In the genomic region with DNA sequence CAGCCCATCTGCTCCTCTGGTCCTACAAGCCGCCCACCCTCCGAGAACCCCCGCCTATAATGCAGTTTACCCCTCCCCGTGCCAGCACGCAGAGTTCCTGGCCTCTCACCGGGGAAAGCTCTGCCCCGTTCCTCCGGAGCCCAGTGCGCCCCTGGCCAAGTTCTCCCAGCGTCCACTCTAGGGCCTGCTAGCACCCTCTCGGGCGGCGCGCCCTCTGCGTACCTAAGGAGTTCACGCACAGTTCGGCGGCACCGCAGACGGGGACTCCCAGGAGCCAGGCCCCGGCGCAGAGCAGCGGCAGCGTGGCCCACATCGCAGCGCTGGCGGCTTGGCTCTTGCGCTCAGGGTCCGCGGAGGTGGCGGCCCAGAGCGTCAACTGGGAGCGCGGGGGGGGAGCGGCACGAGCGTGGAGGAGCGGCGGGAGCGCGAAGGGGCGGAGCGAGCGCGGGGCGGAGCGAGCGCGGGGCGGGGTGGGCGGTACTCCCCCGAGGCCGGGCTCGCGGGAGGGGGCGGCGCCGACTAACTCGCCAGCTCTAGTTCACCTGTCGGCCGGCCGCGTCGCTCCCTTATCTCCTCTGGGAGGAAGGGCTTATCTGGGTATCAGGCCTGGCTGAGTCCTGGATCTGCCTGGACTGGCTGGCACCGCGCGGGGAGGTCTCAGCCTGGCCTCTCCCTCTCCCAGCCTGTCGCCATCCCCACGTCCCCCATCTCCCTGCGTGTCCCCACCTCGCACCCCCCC, we compare ENCODE assay signal across 1 cellular context.
TF ChIP-seq lines count a peak whose summit lies in the region.

A gene with protein sequence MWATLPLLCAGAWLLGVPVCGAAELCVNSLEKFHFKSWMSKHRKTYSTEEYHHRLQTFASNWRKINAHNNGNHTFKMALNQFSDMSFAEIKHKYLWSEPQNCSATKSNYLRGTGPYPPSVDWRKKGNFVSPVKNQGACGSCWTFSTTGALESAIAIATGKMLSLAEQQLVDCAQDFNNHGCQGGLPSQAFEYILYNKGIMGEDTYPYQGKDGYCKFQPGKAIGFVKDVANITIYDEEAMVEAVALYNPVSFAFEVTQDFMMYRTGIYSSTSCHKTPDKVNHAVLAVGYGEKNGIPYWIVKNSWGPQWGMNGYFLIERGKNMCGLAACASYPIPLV (minus strand): TSS at position 378 of the 739 bp plus-strand sequence. CDS start 65 bp downstream, at position 313.

TF ChIP-seq in HepG2, 621 proteins besides CTCF, POLR2A, EP300 and RAD21 (continued from another document and continues in another):
- TF ChIP-seq, protein P1, sequence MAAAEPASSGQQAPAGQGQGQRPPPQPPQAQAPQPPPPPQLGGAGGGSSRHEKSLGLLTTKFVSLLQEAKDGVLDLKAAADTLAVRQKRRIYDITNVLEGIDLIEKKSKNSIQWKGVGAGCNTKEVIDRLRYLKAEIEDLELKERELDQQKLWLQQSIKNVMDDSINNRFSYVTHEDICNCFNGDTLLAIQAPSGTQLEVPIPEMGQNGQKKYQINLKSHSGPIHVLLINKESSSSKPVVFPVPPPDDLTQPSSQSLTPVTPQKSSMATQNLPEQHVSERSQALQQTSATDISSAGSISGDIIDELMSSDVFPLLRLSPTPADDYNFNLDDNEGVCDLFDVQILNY (CRISPR knock-in tag; conservative IDR thresholded peaks at IDR 0.05): peak; percentile 33; the same call in 1 of the 2 replicates
- TF ChIP-seq IRX3 (CRISPR knock-in tag; IDR thresholded peaks at IDR 0.05; ENCODE audit: borderline replicate concordance, low read depth): peak; percentile 89; the same call in 1 of the 2 replicates
- TF ChIP-seq, protein P2, sequence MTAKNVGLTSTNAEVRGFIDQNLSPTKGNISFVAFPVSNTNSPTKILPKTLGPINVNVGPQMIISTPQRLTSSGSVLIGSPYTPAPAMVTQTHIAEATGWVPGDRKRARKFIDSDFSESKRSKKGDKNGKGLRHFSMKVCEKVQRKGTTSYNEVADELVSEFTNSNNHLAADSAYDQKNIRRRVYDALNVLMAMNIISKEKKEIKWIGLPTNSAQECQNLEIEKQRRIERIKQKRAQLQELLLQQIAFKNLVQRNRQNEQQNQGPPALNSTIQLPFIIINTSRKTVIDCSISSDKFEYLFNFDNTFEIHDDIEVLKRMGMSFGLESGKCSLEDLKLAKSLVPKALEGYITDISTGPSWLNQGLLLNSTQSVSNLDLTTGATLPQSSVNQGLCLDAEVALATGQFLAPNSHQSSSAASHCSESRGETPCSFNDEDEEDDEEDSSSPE (CRISPR knock-in tag; IDR thresholded peaks at IDR 0.05): peak; percentile 88
- TF ChIP-seq ZNF615 (CRISPR knock-in tag; IDR thresholded peaks at IDR 0.05; ENCODE audit: borderline replicate concordance): no peak
- TF ChIP-seq, protein P3, sequence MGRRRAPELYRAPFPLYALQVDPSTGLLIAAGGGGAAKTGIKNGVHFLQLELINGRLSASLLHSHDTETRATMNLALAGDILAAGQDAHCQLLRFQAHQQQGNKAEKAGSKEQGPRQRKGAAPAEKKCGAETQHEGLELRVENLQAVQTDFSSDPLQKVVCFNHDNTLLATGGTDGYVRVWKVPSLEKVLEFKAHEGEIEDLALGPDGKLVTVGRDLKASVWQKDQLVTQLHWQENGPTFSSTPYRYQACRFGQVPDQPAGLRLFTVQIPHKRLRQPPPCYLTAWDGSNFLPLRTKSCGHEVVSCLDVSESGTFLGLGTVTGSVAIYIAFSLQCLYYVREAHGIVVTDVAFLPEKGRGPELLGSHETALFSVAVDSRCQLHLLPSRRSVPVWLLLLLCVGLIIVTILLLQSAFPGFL (CRISPR knock-in tag; IDR thresholded peaks at IDR 0.05): no peak
- no peak for TF ChIP-seq FOSL1 (CRISPR knock-in tag; IDR thresholded peaks at IDR 0.05; ENCODE audit: borderline replicate concordance)
- TF ChIP-seq, protein P4, sequence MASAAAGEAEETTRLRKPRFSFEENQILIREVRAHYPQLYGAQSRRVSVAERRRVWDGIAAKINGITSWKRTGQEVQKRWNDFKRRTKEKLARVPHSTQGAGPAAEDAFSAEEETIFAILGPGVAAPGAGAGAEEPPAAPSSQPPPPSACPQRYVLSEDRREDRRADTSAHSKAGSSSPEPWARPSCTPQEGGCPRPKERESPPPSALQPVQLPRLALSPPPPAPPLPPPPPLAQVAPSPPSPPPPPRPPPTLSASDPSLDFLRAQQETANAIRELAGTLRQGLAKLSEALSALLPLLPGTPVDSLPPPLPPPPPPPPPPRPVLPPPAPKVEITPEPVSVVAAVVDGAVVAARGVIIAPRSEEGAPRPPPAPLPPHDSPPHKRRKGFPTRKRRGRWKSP (CRISPR knock-in tag; IDR thresholded peaks at IDR 0.05): peak; percentile 98
- no peak for TF ChIP-seq ZSCAN30 (CRISPR knock-in tag; IDR thresholded peaks at IDR 0.05)
- TF ChIP-seq, protein P5, sequence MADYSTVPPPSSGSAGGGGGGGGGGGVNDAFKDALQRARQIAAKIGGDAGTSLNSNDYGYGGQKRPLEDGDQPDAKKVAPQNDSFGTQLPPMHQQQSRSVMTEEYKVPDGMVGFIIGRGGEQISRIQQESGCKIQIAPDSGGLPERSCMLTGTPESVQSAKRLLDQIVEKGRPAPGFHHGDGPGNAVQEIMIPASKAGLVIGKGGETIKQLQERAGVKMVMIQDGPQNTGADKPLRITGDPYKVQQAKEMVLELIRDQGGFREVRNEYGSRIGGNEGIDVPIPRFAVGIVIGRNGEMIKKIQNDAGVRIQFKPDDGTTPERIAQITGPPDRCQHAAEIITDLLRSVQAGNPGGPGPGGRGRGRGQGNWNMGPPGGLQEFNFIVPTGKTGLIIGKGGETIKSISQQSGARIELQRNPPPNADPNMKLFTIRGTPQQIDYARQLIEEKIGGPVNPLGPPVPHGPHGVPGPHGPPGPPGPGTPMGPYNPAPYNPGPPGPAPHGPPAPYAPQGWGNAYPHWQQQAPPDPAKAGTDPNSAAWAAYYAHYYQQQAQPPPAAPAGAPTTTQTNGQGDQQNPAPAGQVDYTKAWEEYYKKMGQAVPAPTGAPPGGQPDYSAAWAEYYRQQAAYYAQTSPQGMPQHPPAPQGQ (CRISPR knock-in tag; IDR thresholded peaks at IDR 0.05; ENCODE audit: borderline replicate concordance): no peak
- no peak; the same call in 1 of the 2 replicates for TF ChIP-seq ZSCAN29 (CRISPR knock-in tag; conservative IDR thresholded peaks at IDR 0.05)
- TF ChIP-seq RFX5 (IDR thresholded peaks at IDR 0.05; ENCODE audit: low read depth, low read length): no peak
- TF ChIP-seq, protein P6, sequence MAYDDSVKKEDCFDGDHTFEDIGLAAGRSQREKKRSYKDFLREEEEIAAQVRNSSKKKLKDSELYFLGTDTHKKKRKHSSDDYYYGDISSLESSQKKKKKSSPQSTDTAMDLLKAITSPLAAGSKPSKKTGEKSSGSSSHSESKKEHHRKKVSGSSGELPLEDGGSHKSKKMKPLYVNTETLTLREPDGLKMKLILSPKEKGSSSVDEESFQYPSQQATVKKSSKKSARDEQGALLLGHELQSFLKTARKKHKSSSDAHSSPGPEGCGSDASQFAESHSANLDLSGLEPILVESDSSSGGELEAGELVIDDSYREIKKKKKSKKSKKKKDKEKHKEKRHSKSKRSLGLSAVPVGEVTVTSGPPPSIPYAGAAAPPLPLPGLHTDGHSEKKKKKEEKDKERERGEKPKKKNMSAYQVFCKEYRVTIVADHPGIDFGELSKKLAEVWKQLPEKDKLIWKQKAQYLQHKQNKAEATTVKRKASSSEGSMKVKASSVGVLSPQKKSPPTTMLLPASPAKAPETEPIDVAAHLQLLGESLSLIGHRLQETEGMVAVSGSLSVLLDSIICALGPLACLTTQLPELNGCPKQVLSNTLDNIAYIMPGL (CRISPR knock-in tag; IDR thresholded peaks at IDR 0.05; ENCODE audit: borderline replicate concordance in 1 of 2, low read depth in 1 of 2): peak; percentile 50 to 79; a peak in 2 of 4 replicates
- TF ChIP-seq ZSCAN25 (CRISPR knock-in tag; IDR thresholded peaks at IDR 0.05): no peak
- peak; percentile 85 for TF ChIP-seq MYC (CRISPR knock-in tag; IDR thresholded peaks at IDR 0.05; ENCODE audit: borderline replicate concordance)
- no peak for TF ChIP-seq ZBTB1 (CRISPR knock-in tag; IDR thresholded peaks at IDR 0.05; ENCODE audit: borderline replicate concordance)
- TF ChIP-seq XBP1 (CRISPR knock-in tag; IDR thresholded peaks at IDR 0.05): no peak
- peak; percentile 55; the same call in 1 of the 2 replicates for TF ChIP-seq PHF20 (CRISPR knock-in tag; IDR thresholded peaks at IDR 0.05)
- peak; percentile 79; the same call in 1 of the 2 replicates for TF ChIP-seq ZNF543 (CRISPR knock-in tag; IDR thresholded peaks at IDR 0.05)
- TF ChIP-seq ZNF496 (CRISPR knock-in tag; IDR thresholded peaks at IDR 0.05; ENCODE audit: insufficient replicate concordance): no peak
- peak; percentile 23; the same call in 1 of the 2 replicates for TF ChIP-seq ZNF792 (CRISPR knock-in tag; IDR thresholded peaks at IDR 0.05)
- no peak for TF ChIP-seq NCOA2 (CRISPR knock-in tag; IDR thresholded peaks at IDR 0.05)
- TF ChIP-seq, protein P7, sequence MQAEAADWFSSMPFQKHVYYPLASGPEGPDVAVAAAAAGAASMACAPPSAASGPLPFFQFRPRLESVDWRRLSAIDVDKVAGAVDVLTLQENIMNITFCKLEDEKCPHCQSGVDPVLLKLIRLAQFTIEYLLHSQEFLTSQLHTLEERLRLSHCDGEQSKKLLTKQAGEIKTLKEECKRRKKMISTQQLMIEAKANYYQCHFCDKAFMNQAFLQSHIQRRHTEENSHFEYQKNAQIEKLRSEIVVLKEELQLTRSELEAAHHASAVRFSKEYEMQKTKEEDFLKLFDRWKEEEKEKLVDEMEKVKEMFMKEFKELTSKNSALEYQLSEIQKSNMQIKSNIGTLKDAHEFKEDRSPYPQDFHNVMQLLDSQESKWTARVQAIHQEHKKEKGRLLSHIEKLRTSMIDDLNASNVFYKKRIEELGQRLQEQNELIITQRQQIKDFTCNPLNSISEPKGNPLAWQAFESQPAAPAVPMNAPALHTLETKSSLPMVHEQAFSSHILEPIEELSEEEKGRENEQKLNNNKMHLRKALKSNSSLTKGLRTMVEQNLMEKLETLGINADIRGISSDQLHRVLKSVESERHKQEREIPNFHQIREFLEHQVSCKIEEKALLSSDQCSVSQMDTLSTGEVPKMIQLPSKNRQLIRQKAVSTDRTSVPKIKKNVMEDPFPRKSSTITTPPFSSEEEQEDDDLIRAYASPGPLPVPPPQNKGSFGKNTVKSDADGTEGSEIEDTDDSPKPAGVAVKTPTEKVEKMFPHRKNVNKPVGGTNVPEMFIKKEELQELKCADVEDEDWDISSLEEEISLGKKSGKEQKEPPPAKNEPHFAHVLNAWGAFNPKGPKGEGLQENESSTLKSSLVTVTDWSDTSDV (CRISPR knock-in tag; IDR thresholded peaks at IDR 0.05): peak; percentile 89; the same call in 1 of the 2 replicates
- TF ChIP-seq THAP11 (CRISPR knock-in tag; IDR thresholded peaks at IDR 0.05): peak; percentile 56
- no peak for TF ChIP-seq IKZF4 (CRISPR knock-in tag; IDR thresholded peaks at IDR 0.05; ENCODE audit: borderline replicate concordance, low read depth, not compliant biosample characterization)
- TF ChIP-seq ZNF768 (CRISPR knock-in tag; IDR thresholded peaks at IDR 0.05): peak; percentile 66; the same call in 1 of the 2 replicates
- 0 out of 2 replicates have a peak, but pooled peaks have one; percentile 46 for TF ChIP-seq ZNF577 (CRISPR knock-in tag; IDR thresholded peaks at IDR 0.05; ENCODE audit: borderline replicate concordance, low read depth)
- TF ChIP-seq, protein P8, sequence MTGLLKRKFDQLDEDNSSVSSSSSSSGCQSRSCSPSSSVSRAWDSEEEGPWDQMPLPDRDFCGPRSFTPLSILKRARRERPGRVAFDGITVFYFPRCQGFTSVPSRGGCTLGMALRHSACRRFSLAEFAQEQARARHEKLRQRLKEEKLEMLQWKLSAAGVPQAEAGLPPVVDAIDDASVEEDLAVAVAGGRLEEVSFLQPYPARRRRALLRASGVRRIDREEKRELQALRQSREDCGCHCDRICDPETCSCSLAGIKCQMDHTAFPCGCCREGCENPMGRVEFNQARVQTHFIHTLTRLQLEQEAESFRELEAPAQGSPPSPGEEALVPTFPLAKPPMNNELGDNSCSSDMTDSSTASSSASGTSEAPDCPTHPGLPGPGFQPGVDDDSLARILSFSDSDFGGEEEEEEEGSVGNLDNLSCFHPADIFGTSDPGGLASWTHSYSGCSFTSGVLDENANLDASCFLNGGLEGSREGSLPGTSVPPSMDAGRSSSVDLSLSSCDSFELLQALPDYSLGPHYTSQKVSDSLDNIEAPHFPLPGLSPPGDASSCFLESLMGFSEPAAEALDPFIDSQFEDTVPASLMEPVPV (CRISPR knock-in tag; IDR thresholded peaks at IDR 0.05): peak; percentile 65
- TF ChIP-seq, protein P9, sequence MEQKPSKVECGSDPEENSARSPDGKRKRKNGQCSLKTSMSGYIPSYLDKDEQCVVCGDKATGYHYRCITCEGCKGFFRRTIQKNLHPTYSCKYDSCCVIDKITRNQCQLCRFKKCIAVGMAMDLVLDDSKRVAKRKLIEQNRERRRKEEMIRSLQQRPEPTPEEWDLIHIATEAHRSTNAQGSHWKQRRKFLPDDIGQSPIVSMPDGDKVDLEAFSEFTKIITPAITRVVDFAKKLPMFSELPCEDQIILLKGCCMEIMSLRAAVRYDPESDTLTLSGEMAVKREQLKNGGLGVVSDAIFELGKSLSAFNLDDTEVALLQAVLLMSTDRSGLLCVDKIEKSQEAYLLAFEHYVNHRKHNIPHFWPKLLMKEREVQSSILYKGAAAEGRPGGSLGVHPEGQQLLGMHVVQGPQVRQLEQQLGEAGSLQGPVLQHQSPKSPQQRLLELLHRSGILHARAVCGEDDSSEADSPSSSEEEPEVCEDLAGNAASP (CRISPR knock-in tag; IDR thresholded peaks at IDR 0.05; ENCODE audit: borderline replicate concordance): no peak; the same call in 1 of the 2 replicates
- TF ChIP-seq CHD4 (IDR thresholded peaks at IDR 0.05; ENCODE audit: borderline replicate concordance, low read length): no peak
- TF ChIP-seq, protein P10, sequence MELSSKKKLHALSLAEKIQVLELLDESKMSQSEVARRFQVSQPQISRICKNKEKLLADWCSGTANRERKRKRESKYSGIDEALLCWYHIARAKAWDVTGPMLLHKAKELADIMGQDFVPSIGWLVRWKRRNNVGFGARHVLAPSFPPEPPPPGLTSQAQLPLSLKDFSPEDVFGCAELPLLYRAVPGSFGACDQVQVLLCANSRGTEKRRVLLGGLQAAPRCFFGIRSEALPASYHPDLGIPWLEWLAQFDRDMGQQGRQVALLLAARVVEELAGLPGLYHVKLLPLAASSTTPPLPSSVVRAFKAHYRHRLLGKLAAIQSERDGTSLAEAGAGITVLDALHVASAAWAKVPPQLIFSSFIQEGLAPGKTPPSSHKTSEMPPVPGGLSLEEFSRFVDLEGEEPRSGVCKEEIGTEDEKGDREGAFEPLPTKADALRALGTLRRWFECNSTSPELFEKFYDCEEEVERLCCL (CRISPR knock-in tag; IDR thresholded peaks at IDR 0.05; ENCODE audit: borderline replicate concordance): no peak
- peak; percentile 78 for TF ChIP-seq ZNF780A (CRISPR knock-in tag; IDR thresholded peaks at IDR 0.05)
- no peak for TF ChIP-seq SIN3B (IDR thresholded peaks at IDR 0.05; ENCODE audit: low read length)
- TF ChIP-seq, protein P11, sequence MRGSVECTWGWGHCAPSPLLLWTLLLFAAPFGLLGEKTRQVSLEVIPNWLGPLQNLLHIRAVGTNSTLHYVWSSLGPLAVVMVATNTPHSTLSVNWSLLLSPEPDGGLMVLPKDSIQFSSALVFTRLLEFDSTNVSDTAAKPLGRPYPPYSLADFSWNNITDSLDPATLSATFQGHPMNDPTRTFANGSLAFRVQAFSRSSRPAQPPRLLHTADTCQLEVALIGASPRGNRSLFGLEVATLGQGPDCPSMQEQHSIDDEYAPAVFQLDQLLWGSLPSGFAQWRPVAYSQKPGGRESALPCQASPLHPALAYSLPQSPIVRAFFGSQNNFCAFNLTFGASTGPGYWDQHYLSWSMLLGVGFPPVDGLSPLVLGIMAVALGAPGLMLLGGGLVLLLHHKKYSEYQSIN (CRISPR knock-in tag; IDR thresholded peaks at IDR 0.05; ENCODE audit: borderline replicate concordance): no peak
- TF ChIP-seq SP5 (CRISPR knock-in tag; IDR thresholded peaks at IDR 0.05; ENCODE audit: borderline replicate concordance, low read depth): peak; percentile 48; the same call in 1 of the 2 replicates
- TF ChIP-seq ZNF33A (CRISPR knock-in tag; IDR thresholded peaks at IDR 0.05; ENCODE audit: borderline replicate concordance): no peak
- no peak for TF ChIP-seq SATB2 (CRISPR knock-in tag; IDR thresholded peaks at IDR 0.05)
